In the genomic region with DNA sequence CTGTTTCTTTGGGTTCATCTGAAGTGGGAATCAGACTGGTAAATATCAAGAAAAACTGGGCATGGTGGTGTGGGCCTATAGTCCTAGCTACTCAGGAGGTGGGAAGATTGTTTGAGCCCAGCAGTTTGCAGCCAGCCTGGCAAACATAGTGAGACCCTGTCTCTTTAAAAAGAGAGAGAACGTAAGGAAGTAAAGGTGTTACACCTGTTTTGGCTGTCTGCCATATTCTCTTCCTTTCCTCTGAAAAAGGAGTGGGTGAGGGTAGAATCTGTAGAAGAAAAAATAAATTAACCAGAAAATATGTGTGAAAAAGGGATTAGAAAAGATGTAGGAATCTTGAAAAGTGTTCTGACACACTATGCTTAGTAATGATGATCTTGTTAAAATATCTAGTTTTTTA, we compare ENCODE assay signal across 8 cellular contexts. TPM values are rescaled to one million over a fixed set of nuclear protein-coding genes. Genes with fewer than 3 reads are reported as not detected.
DNase-seq lines count a peak whose midpoint lies in the region; ATAC-seq, FAIRE-seq and TF ChIP-seq lines count a peak whose summit lies in the region.

No MANE protein-coding gene starts in this region.

- H3K4me1 ChIP-seq in CD8-positive, alpha-beta memory T cell (ENCODE audit: insufficient read depth, low read length) = peaks cover 16% of the 10 kb centered on the region
- H3K4me1 ChIP-seq in endothelial cell of umbilical vein (ENCODE audit: control insufficient read depth, extremely low read depth, insufficient read depth, low read length) (peaks cover 29% of the 10 kb centered on the region), parathyroid adenoma (peaks cover 38% of the 10 kb centered on the region)

- H3K4me3 ChIP-seq in CD8-positive, alpha-beta memory T cell (ENCODE audit: low read length) = no peak overlapping the region
- no peak overlapping the region for H3K4me3 ChIP-seq in endothelial cell of umbilical vein (replicated peaks in 1 of 3; ENCODE audit: insufficient read depth in 1 of 3, low read depth in 1 of 3, low read length in 3 of 3)
- H3K4me3 ChIP-seq in parathyroid adenoma (ENCODE audit: low read depth, low read length) = peak overlapping the region; percentile 45

- H2AFZ ChIP-seq in endothelial cell of umbilical vein (ENCODE audit: low read depth, low read length) (no peak overlapping the region), parathyroid adenoma (no peak overlapping the region)

- no peaks in the 10 kb centered on the region for H3K9me3 ChIP-seq in CD8-positive, alpha-beta memory T cell (ENCODE audit: low read length)
- H3K9me3 ChIP-seq in endothelial cell of umbilical vein (replicated peaks; ENCODE audit: control insufficient read depth, insufficient read depth, low read length) (no peaks in the 10 kb centered on the region), parathyroid adenoma (ENCODE audit: control insufficient read depth, low read length) (no peaks in the 10 kb centered on the region)

- intact Hi-C loops in endothelial cell of umbilical vein (cut with micrococcal nuclease) = loop anchor here (1.0 kb wide), 1 partner anchor 20 kb away; a partner anchor contains a TSS

- peak overlapping the region; percentile 33 for H3K9ac ChIP-seq in endothelial cell of umbilical vein (replicated peaks; ENCODE audit: extremely low read depth, insufficient read depth, low read length)
- H3K9ac ChIP-seq in parathyroid adenoma = no peak overlapping the region

- H3K27me3 Mint-ChIP-seq in CD8-positive, alpha-beta memory T cell = no peaks in the 10 kb centered on the region

- FAIRE-seq in endothelial cell of umbilical vein (lab: Jason Lieb, UNC) = no peak

- no peak for ATAC-seq in GM18909 (IDR thresholded peaks at IDR 0.05; ENCODE audit: poor library complexity, unreplicated experiment)
- ATAC-seq in HG02571 (IDR thresholded peaks at IDR 0.05; ENCODE audit: unreplicated experiment) = no peak
- ATAC-seq in GM19023 (IDR thresholded peaks at IDR 0.05; ENCODE audit: unreplicated experiment) = no peak

- DNase-seq in CD8-positive, alpha-beta memory T cell = no peak
- DNase-seq in NCI-H510A treated with DMSO at 0.1 percent for 48 hours (lab: John Stamatoyannopoulos, UW) (peak; percentile 15), endothelial cell of umbilical vein (ENCODE audit: low read depth, low spot score) (no peak), SIG-M5 treated with dmso at 0.1 percent for 504 hours (lab: John Stamatoyannopoulos, UW; ENCODE audit: unreplicated experiment) (no peak)

- no peaks in the 10 kb centered on the region for H3K9me3 Mint-ChIP-seq in CD8-positive, alpha-beta memory T cell

- peak overlapping the region in 5 of 8 donors; percentile 30 to 88 (median 49) for H3K27ac Mint-ChIP-seq in CD8-positive, alpha-beta memory T cell

- H3K36me3 Mint-ChIP-seq in CD8-positive, alpha-beta memory T cell = peaks cover 0 to 10% (median 10%) of the 10 kb centered on the region in 3 donors

- CTCF ChIA-PET in CD8-positive, alpha-beta memory T cell (lab: Charles Lee) = interaction anchor here (2.2 to 2.4 kb wide), 2 partner anchors 11 to 20 kb away, joined by 8 read pairs; a partner anchor contains a TSS
- CTCF ChIA-PET in endothelial cell of umbilical vein (lab: Charles Lee) = interaction anchor here (0.8 to 3.3 kb wide), 5 partner anchors 17 to 230 kb away, joined by 3 to 18 read pairs (median 8); a partner anchor contains a TSS

- H3K27ac ChIP-seq in CD8-positive, alpha-beta memory T cell (ENCODE audit: low read depth, low read length) = peak overlapping the region; percentile 30
- H3K27ac ChIP-seq in endothelial cell of umbilical vein (ENCODE audit: insufficient read depth, low read depth, low read length) (peak overlapping the region; percentile 75), parathyroid adenoma (peak overlapping the region; percentile 85)

- H3K9me1 ChIP-seq in endothelial cell of umbilical vein (replicated peaks; ENCODE audit: control insufficient read depth, extremely low read depth, insufficient read depth, low read length) = no peaks in the 10 kb centered on the region

- no TSS peak for BruUV-seq in endothelial cell of umbilical vein (replicated peaks; lab: Mats Ljungman, UMichigan)

- H3K4me2 ChIP-seq in endothelial cell of umbilical vein (ENCODE audit: insufficient read depth, low read length) (peak overlapping the region; percentile 77), parathyroid adenoma (ENCODE audit: low read length) (peak overlapping the region; percentile 57)

- H3K4me1 Mint-ChIP-seq in CD8-positive, alpha-beta memory T cell = peaks cover 21 to 38% (median 29%) of the 10 kb centered on the region in 3 donors

- POLR2A ChIA-PET in CD8-positive, alpha-beta memory T cell (lab: Charles Lee) = no interaction called here
- POLR2A ChIA-PET in endothelial cell of umbilical vein (lab: Charles Lee) = interaction anchor here (1.0 kb wide), 1 partner anchor 20 kb away, joined by 4 read pairs; a partner anchor contains a TSS

- H3K27me3 ChIP-seq in CD8-positive, alpha-beta memory T cell (ENCODE audit: insufficient read depth, low read length, poor library complexity, severe bottlenecking) = no peaks in the 10 kb centered on the region
- H3K27me3 ChIP-seq in endothelial cell of umbilical vein (ENCODE audit: control insufficient read depth in 2 of 2, insufficient read depth in 2 of 2, low read length in 2 of 2) = no peaks in the 10 kb centered on the region
- no peaks in the 10 kb centered on the region for H3K27me3 ChIP-seq in parathyroid adenoma (ENCODE audit: control insufficient read depth, insufficient read depth, low read length)

- dilution Hi-C loops in endothelial cell of umbilical vein (cut with MboI; ENCODE audit: extremely low pct_ligation_motif_present, low sequenced_read_pairs) = loop anchor here (25.0 kb wide), 1 partner anchor 217 kb away; no protein-coding TSS in a partner anchor

- H3K79me2 ChIP-seq in endothelial cell of umbilical vein (ENCODE audit: control insufficient read depth, insufficient read depth, low read length) (peaks cover 38% of the 10 kb centered on the region), parathyroid adenoma (no peaks in the 10 kb centered on the region)

- H3K36me3 ChIP-seq in CD8-positive, alpha-beta memory T cell (ENCODE audit: insufficient read depth, low read length) = no peaks in the 10 kb centered on the region
- H3K36me3 ChIP-seq in endothelial cell of umbilical vein (ENCODE audit: control insufficient read depth in 2 of 2, extremely low read depth in 1 of 2, insufficient read depth in 2 of 2, low read length in 2 of 2) (peaks cover 3 to 5% of the 10 kb centered on the region in 2 experiments), parathyroid adenoma (ENCODE audit: control insufficient read depth, insufficient read depth, low read length) (no peaks in the 10 kb centered on the region)

- H3K4me3 Mint-ChIP-seq in CD8-positive, alpha-beta memory T cell = peak overlapping the region in 3 of 7 donors; percentile 28 to 57 (median 32)

- H4K20me1 ChIP-seq in endothelial cell of umbilical vein (replicated peaks; ENCODE audit: control insufficient read depth, extremely low read depth, insufficient read depth, low read length) = no peaks in the 10 kb centered on the region

- TF ChIP-seq CTCF in endothelial cell of umbilical vein (IDR thresholded peaks at IDR 0.05; ENCODE audit: extremely low read depth in 1 of 2, insufficient read depth in 1 of 2, low read depth in 1 of 2, low read length in 2 of 2) = no peak
- no peak for TF ChIP-seq CTCF in parathyroid adenoma (IDR thresholded peaks at IDR 0.05)

- no peak for TF ChIP-seq POLR2A in endothelial cell of umbilical vein (IDR thresholded peaks at IDR 0.05; ENCODE audit: low read depth, low read length)

TF ChIP-seq in endothelial cell of umbilical vein, 7 proteins besides CTCF, POLR2A, EP300 and RAD21:
- no peak for TF ChIP-seq POLR2AphosphoS5 (IDR thresholded peaks at IDR 0.05; ENCODE audit: insufficient read depth, low read depth, low read length)
- no peak for TF ChIP-seq FOS (IDR thresholded peaks at IDR 0.05; ENCODE audit: borderline replicate concordance, insufficient read depth, low read length)
- TF ChIP-seq EZH2 (IDR thresholded peaks at IDR 0.05; ENCODE audit: borderline replicate concordance, low read depth, low read length, severe bottlenecking) = no peak
- TF ChIP-seq MYC (IDR thresholded peaks at IDR 0.05; ENCODE audit: low read depth, low read length) = no peak
- no peak for TF ChIP-seq GATA2 (IDR thresholded peaks at IDR 0.05; ENCODE audit: insufficient read depth, insufficient read length, low read depth, low read length)
- TF ChIP-seq JUN (IDR thresholded peaks at IDR 0.05; ENCODE audit: borderline replicate concordance, insufficient read depth, insufficient read length, low read depth) = no peak
- TF ChIP-seq, protein P1, sequence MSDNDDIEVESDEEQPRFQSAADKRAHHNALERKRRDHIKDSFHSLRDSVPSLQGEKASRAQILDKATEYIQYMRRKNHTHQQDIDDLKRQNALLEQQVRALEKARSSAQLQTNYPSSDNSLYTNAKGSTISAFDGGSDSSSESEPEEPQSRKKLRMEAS (IDR thresholded peaks at IDR 0.05; ENCODE audit: insufficient read depth, insufficient read length) = no peak

RNA-seq across cellular contexts. Expression of a gene that starts 20.0 kb away (rescaled TPM):
- total RNA-seq in CD8-positive, alpha-beta memory T cell = 10 to 100 TPM; 56.9 to 59.9 TPM
- 46.6 TPM for polyA plus RNA-seq in CD8-positive, alpha-beta memory T cell
- 64.3 and 74.2 TPM in 2 replicates for total RNA-seq in endothelial cell of umbilical vein
- 41.6 and 49.2 TPM in 2 replicates for polyA plus RNA-seq in endothelial cell of umbilical vein
- polyA plus RNA-seq in endothelial cell of umbilical vein (2011; cell fraction: cytosol; rRNA removed) = 47.9 and 49.6 TPM in 2 replicates
- polyA plus RNA-seq in endothelial cell of umbilical vein (2011; cell fraction: nucleus; rRNA removed) = 70.1 and 77.1 TPM in 2 replicates
- 64.2 and 71.4 TPM in 2 replicates for polyA plus RNA-seq in endothelial cell of umbilical vein (2012)
- 71.5 and 72.6 TPM in 2 replicates for polyA minus RNA-seq in endothelial cell of umbilical vein
- 51.2 TPM for polyA minus RNA-seq in endothelial cell of umbilical vein (2011; cell fraction: cytosol; rRNA and poly(A)+ RNA removed)
- 26.4 and 37.0 TPM in 2 replicates for polyA minus RNA-seq in endothelial cell of umbilical vein (2011; cell fraction: nucleus; rRNA and poly(A)+ RNA removed)

RNA-seq across cellular contexts. Expression of a gene that starts 29.8 kb away (rescaled TPM):
- total RNA-seq in CD8-positive, alpha-beta memory T cell = 10 to 100 TPM; 35.1 to 37.3 TPM
- polyA plus RNA-seq in CD8-positive, alpha-beta memory T cell = 27.7 TPM
- 38.9 and 42.1 TPM in 2 replicates for total RNA-seq in endothelial cell of umbilical vein
- polyA plus RNA-seq in endothelial cell of umbilical vein = 26.2 and 26.9 TPM in 2 replicates
- polyA plus RNA-seq in endothelial cell of umbilical vein (2011; cell fraction: cytosol; rRNA removed) = 25.8 and 26.3 TPM in 2 replicates
- 141 and 160 TPM in 2 replicates for polyA plus RNA-seq in endothelial cell of umbilical vein (2011; cell fraction: nucleus; rRNA removed)
- 23.4 and 26.1 TPM in 2 replicates for polyA plus RNA-seq in endothelial cell of umbilical vein (2012)
- 65.0 and 69.7 TPM in 2 replicates for polyA minus RNA-seq in endothelial cell of umbilical vein
- 21.3 TPM for polyA minus RNA-seq in endothelial cell of umbilical vein (2011; cell fraction: cytosol; rRNA and poly(A)+ RNA removed)
- 55.6 and 66.4 TPM in 2 replicates for polyA minus RNA-seq in endothelial cell of umbilical vein (2011; cell fraction: nucleus; rRNA and poly(A)+ RNA removed)

Comparison
In these comparisons a context has a peak if more than half of its experiments do, and no peak if none do; other contexts are left out.
1. H3K27ac ChIP-seq: peak in every context shown above with its lines; median percentile 85 in parathyroid adenoma; 75 in endothelial cell of umbilical vein; 30 in CD8-positive, alpha-beta memory T cell.